10 cellular contexts compared by ENCODE assay signal in genomic region chr9:137406085-137406773, GRCh38. TPM values are rescaled to one million over a fixed set of nuclear protein-coding genes. Genes with fewer than 3 reads are reported as not detected.
DNase-seq lines count a peak whose midpoint lies in the region; ATAC-seq and TF ChIP-seq lines count a peak whose summit lies in the region.
"Had no signal": no experiment of that assay in that cellular context is flagged by ENCODE, and none has a peak within 500 bp of the region (broad histone marks: within the 10 kb centered on the region; RNA-seq: fewer than 3 reads in every experiment).

No MANE protein-coding gene starts in this region.

- peaks cover 21 to 25% (median 24%) of the 10 kb centered on the region in 11 experiments for H3K9me3 ChIP-seq in BLaER1 treated with 17β-estradiol and CSF1 and Interleukin-3, amounts not matched to agents 10 nM and 100 nM (replicated peaks in 1 of 11)
- H3K9me3 ChIP-seq in WERI-Rb-1 (ENCODE audit: severe bottlenecking): no peaks in the 10 kb centered on the region
- no peaks in the 10 kb centered on the region for H3K9me3 ChIP-seq in right cardiac atrium (ENCODE audit: control insufficient read depth, low read length)
- H3K9me3 ChIP-seq in parathyroid adenoma (ENCODE audit: control insufficient read depth, low read length): no peaks in the 10 kb centered on the region
- H3K9me3 ChIP-seq: pancreas had no signal

- intact Hi-C loops in right cardiac atrium (cut with DNase I): loop anchor here (2.0 to 10.0 kb wide), 4 partner anchors 101 to 109 kb away; partner anchors contain the start of gene NRARP (in 2 of the 4)

- 0 out of 20 replicates have a peak overlapping the region, but pooled peaks of 1 of the 10 experiments have one; percentile 46 for H3K4me3 ChIP-seq in BLaER1 treated with 17β-estradiol and CSF1 and Interleukin-3, amounts not matched to agents 10 nM and 100 nM
- H3K4me3 ChIP-seq in WERI-Rb-1 (ENCODE audit: low read depth, low read length) (peak overlapping the region; percentile 43; the same call in 1 of the 2 replicates), right cardiac atrium (ENCODE audit: low read length) (peak overlapping the region; percentile 32), parathyroid adenoma (ENCODE audit: low read depth, low read length) (no peak overlapping the region), foreskin fibroblast (ENCODE audit: low read depth in 1 of 2, low read length in 2 of 2) (no peak overlapping the region)

- H3K4me2 ChIP-seq in BLaER1 treated with 17β-estradiol and CSF1 and Interleukin-3, amounts not matched to agents 10 nM and 100 nM: peak overlapping the region; percentile 53 to 100 (median 96); a peak in 19 of 22 replicates
- H3K4me2 ChIP-seq in parathyroid adenoma (ENCODE audit: low read length): peak overlapping the region; percentile 57

- H3K9ac ChIP-seq in BLaER1 treated with 17β-estradiol and CSF1 and Interleukin-3, amounts not matched to agents 10 nM and 100 nM: peak overlapping the region in 2 of 11 experiments; percentile 15 to 21; a peak in 6 of 22 replicates
- no peak overlapping the region for H3K9ac ChIP-seq in parathyroid adenoma

- 47% methylated on average over 21 of the region's 21 CpGs for WGBS in right cardiac atrium

- ATAC-seq in right cardiac atrium (peak in 1 of 2 donors; percentile 2), GM21390 (IDR thresholded peaks at IDR 0.05; ENCODE audit: unreplicated experiment) (no peak)

- no peak overlapping the region for H3K27ac ChIP-seq in BLaER1 treated with 17β-estradiol and CSF1 and Interleukin-3, amounts not matched to agents 10 nM and 100 nM
- H3K27ac ChIP-seq in WERI-Rb-1: no peak overlapping the region
- no peak overlapping the region for H3K27ac ChIP-seq in right cardiac atrium (ENCODE audit: low read length)
- no peak overlapping the region for H3K27ac ChIP-seq in parathyroid adenoma

- peaks cover 0 to 21% (median 14%) of the 10 kb centered on the region in 11 experiments; a peak in 17 of 22 replicates for H3K27me3 ChIP-seq in BLaER1 treated with 17β-estradiol and CSF1 and Interleukin-3, amounts not matched to agents 10 nM and 100 nM
- H3K27me3 ChIP-seq in WERI-Rb-1 (ENCODE audit: insufficient read depth, low read depth, severe bottlenecking) (no peaks in the 10 kb centered on the region), right cardiac atrium (ENCODE audit: control insufficient read depth, insufficient read depth) (no peaks in the 10 kb centered on the region), parathyroid adenoma (ENCODE audit: control insufficient read depth, insufficient read depth, low read length) (no peaks in the 10 kb centered on the region)
- H3K27me3 ChIP-seq: pancreas had no signal

- peaks cover 49 to 79% (median 60%) of the 10 kb centered on the region in 10 experiments for H3K4me1 ChIP-seq in BLaER1 treated with 17β-estradiol and CSF1 and Interleukin-3, amounts not matched to agents 10 nM and 100 nM
- H3K4me1 ChIP-seq in right cardiac atrium (ENCODE audit: control insufficient read depth, insufficient read depth, low read length) (no peaks in the 10 kb centered on the region), parathyroid adenoma (no peaks in the 10 kb centered on the region)

- H2AFZ ChIP-seq in parathyroid adenoma: no peak overlapping the region

- H3K79me2 ChIP-seq in parathyroid adenoma: no peaks in the 10 kb centered on the region

- H3K36me3 ChIP-seq in BLaER1 treated with 17β-estradiol and CSF1 and Interleukin-3, amounts not matched to agents 10 nM and 100 nM: peaks cover 7 to 24% (median 21%) of the 10 kb centered on the region in 11 experiments; a peak in 16 of 22 replicates
- H3K36me3 ChIP-seq in WERI-Rb-1 (no peaks in the 10 kb centered on the region), parathyroid adenoma (ENCODE audit: control insufficient read depth, insufficient read depth, low read length) (no peaks in the 10 kb centered on the region)
- H3K36me3 ChIP-seq: pancreas had no signal

- H4K20me1 ChIP-seq in BLaER1 treated with 17β-estradiol and CSF1 and Interleukin-3, amounts not matched to agents 10 nM and 100 nM: peaks cover 31 to 61% (median 59%) of the 10 kb centered on the region in 11 experiments; a peak in 21 of 22 replicates

- DNase-seq in WERI-Rb-1 (no peak), right cardiac atrium (peak in 2 of 3 donors; percentile 65), C1 segment of cervical spinal cord (lab: John Stamatoyannopoulos, UW) (no peak), NCI-H226 (no peak), foreskin fibroblast (no peak)
- DNase-seq: Karpas-422 had no signal

- TF ChIP-seq CTCF in WERI-Rb-1 (IDR thresholded peaks at IDR 0.05; ENCODE audit: low read depth, low read length) (no peak), parathyroid adenoma (IDR thresholded peaks at IDR 0.05) (no peak), foreskin fibroblast (IDR thresholded peaks at IDR 0.05; ENCODE audit: low read depth, low read length) (no peak)

RNA-seq across cellular contexts. Expression of gene EXD3, which starts 16.7 kb away (rescaled TPM):
- total RNA-seq in right cardiac atrium: 10 to 100 TPM in 2 of 4 donors, 1 to 10 TPM in 2; 7.9 to 13.4 (median 11.1) TPM
- polyA plus RNA-seq in right cardiac atrium: 14.6 TPM

RNA-seq across cellular contexts. Expression of gene NOXA1, which starts 17.0 kb away (rescaled TPM):
- total RNA-seq in right cardiac atrium: 1 to 10 TPM; 3.1 to 7.5 (median 4.5) TPM
- 4.3 TPM for polyA plus RNA-seq in right cardiac atrium

RNA-seq across cellular contexts. Expression of gene ENTPD8, which starts 34.9 kb away (rescaled TPM):
- total RNA-seq in right cardiac atrium: not detected
- not detected for polyA plus RNA-seq in right cardiac atrium

RNA-seq across cellular contexts. Expression of gene NSMF, which starts 52.9 kb away (rescaled TPM):
- 10 to 100 TPM; 12.4 to 21.5 (median 18.6) TPM for total RNA-seq in right cardiac atrium
- 25.5 TPM for polyA plus RNA-seq in right cardiac atrium

Comparison
In these comparisons a context has a peak if more than half of its experiments do, and no peak if none do; other contexts are left out.
1. H3K4me3 ChIP-seq: peak in WERI-Rb-1 (single experiment) and right cardiac atrium (single experiment); none in parathyroid adenoma (single experiment) and foreskin fibroblast (0 of 2).
2. DNase-seq: peak in right cardiac atrium (2 of 3); none in WERI-Rb-1 (single experiment), C1 segment of cervical spinal cord (0 of 14), NCI-H226 (single experiment) and foreskin fibroblast (0 of 2).